Comparison of ENCODE assay signal across 13 cellular contexts in genomic region chr3:127606981-127607595, GRCh38. TPM values are rescaled to one million over a fixed set of nuclear protein-coding genes. Genes with fewer than 3 reads are reported as not detected.
DNase-seq lines count a peak whose midpoint lies in the region; ATAC-seq, FAIRE-seq and TF ChIP-seq lines count a peak whose summit lies in the region.
"Had no signal": no experiment of that assay in that cellular context is flagged by ENCODE, and none has a peak within 500 bp of the region (broad histone marks: within the 10 kb centered on the region; RNA-seq: fewer than 3 reads in every experiment).

No MANE protein-coding gene starts in this region.

- H3K27me3 ChIP-seq in lower lobe of right lung (ENCODE audit: low read depth) (no peaks in the 10 kb centered on the region), spleen (replicated peaks in 1 of 7) (no peaks in the 10 kb centered on the region)

- H3K4me3 ChIP-seq in lower lobe of right lung (no peak overlapping the region), spleen (no peak overlapping the region)

- H3K4me1 ChIP-seq in lower lobe of right lung (no peaks in the 10 kb centered on the region), spleen (peaks cover 0 to 23% (median 3%) of the 10 kb centered on the region in 6 donors)

- H3K9me3 ChIP-seq in lower lobe of right lung (no peaks in the 10 kb centered on the region), spleen (no peaks in the 10 kb centered on the region)

- no peak for TF ChIP-seq POLR2A in spleen (IDR thresholded peaks at IDR 0.05)
- TF ChIP-seq POLR2A in GM12891 (IDR thresholded peaks at IDR 0.05; ENCODE audit: low read depth, low read length) = no peak

- 89 to 95% (median 93%) methylated on average over 11 to 17 of the region's 17 CpGs for WGBS in spleen, 5 donors

- TF ChIP-seq CTCF in lower lobe of right lung (IDR thresholded peaks at IDR 0.05) = no peak
- TF ChIP-seq CTCF in spleen (IDR thresholded peaks at IDR 0.05 in 8 of 11, conservative IDR thresholded peaks at IDR 0.05 in 3 of 11) = no peak

- H3K36me3 ChIP-seq in lower lobe of right lung (peaks cover 33% of the 10 kb centered on the region), spleen (peaks cover 0 to 96% (median 43%) of the 10 kb centered on the region in 6 donors)

- DNase-seq in Right ventricle myocardium superior (no peak), cardiac septum (ENCODE audit: low spot score) (no peak), NCI-H2029 treated with DMSO at 0.1 percent for 48 hours (lab: John Stamatoyannopoulos, UW) (peak; percentile 82), lower lobe of right lung (peak; percentile 54), spleen (peak; percentile 52), cortex of kidney (lab: John Stamatoyannopoulos, UW) (no peak), midbrain (lab: John Stamatoyannopoulos, UW) (no peak), GM12891 (ENCODE audit: insufficient read length, low spot score) (no peak)
- DNase-seq: GOT3, NCI-H1436, NCI-H2081, NCI-H2227 treated with DMSO at 0.1 percent for 48 hours, NCI-H524 had no signal

- no peak for FAIRE-seq in GM12891 (lab: Jason Lieb, UNC)

- H3K27ac ChIP-seq in lower lobe of right lung = no peak overlapping the region
- no peak overlapping the region for H3K27ac ChIP-seq in spleen

- intact Hi-C loops in Right ventricle myocardium superior (cut with DNase I) (no loop called here), cardiac septum (cut with DNase I) (loop anchor here (2.0 kb wide), 1 partner anchor 66 kb away; the partner anchor contains the start of gene ABTB1), lower lobe of right lung (cut with DNase I) (no loop called here), spleen (cut with DNase I; ENCODE audit: low total_unique reads) (no loop called here)

- ATAC-seq in Right ventricle myocardium superior (ENCODE audit: poor library complexity) (peak; percentile 21), lower lobe of right lung (peak in 1 of 2 donors; percentile 62)

TF ChIP-seq in GM12891, 5 proteins besides CTCF, POLR2A, EP300 and RAD21:
- TF ChIP-seq POLR2AphosphoS5 (IDR thresholded peaks at IDR 0.05; ENCODE audit: low read depth, low read length) (no peak), TAF1 (IDR thresholded peaks at IDR 0.05; ENCODE audit: low read depth, low read length) (no peak), SPI1 (IDR thresholded peaks at IDR 0.05; ENCODE audit: low read depth, low read length) (no peak), PAX5 (IDR thresholded peaks at IDR 0.05; ENCODE audit: insufficient read depth, low read length, severe bottlenecking) (no peak)

RNA-seq across cellular contexts. Expression of gene MCM2, which starts 8.9 kb away (rescaled TPM):
- total RNA-seq in Right ventricle myocardium superior (6.5 TPM), cardiac septum (5.5 TPM), lower lobe of right lung (6.1 TPM), spleen (10 to 100 TPM in 6 of 7 donors, 1 to 10 TPM in 1; 7.4 to 23.5 (median 18.2) TPM)
- 10 to 100 TPM in 2 of 3 donors, 1 to 10 TPM in 1; 5.5 to 14.3 (median 11.4) TPM for polyA plus RNA-seq in spleen
- polyA plus RNA-seq in GM12891 (2012; ENCODE audit: low read depth, missing spikeins) = 95.8 TPM

RNA-seq across cellular contexts. Expression of gene TPRA1, which starts 16.6 kb away (rescaled TPM):
- 17.8 TPM for total RNA-seq in Right ventricle myocardium superior
- 17.3 TPM for total RNA-seq in cardiac septum
- total RNA-seq in lower lobe of right lung = 38.8 TPM
- total RNA-seq in spleen = 10 to 100 TPM; 27.2 to 42.3 (median 31.8) TPM
- 10 to 100 TPM; 16.1 to 29.6 (median 27.6) TPM for polyA plus RNA-seq in spleen
- 12.8 TPM for polyA plus RNA-seq in GM12891 (2012; ENCODE audit: low read depth, missing spikeins)

RNA-seq across cellular contexts. Expression of gene PODXL2, which starts 21.9 kb away (rescaled TPM):
- total RNA-seq in Right ventricle myocardium superior (0.94 TPM), cardiac septum (2.2 TPM), lower lobe of right lung (2.2 TPM), spleen (1 to 10 TPM in 6 of 7 donors, under 1 TPM in 1; 0.77 to 3.1 (median 2.5) TPM)
- polyA plus RNA-seq in spleen = 1 to 10 TPM in 2 of 3 donors, under 1 TPM in 1; 0.87 to 2.7 (median 1.4) TPM
- polyA plus RNA-seq in GM12891 (2012; ENCODE audit: low read depth, missing spikeins) = 4.0 TPM

Comparison
In these comparisons a context has a peak if more than half of its experiments do, and no peak if none do; other contexts are left out.
1. DNase-seq: peak in NCI-H2029 treated with DMSO at 0.1 percent for 48 hours (single experiment), lower lobe of right lung (single experiment) and spleen (single experiment); none in Right ventricle myocardium superior (single experiment), cardiac septum (single experiment), cortex of kidney (single experiment), midbrain (single experiment) and GM12891 (single experiment).